ENCODE assay signal across 18 cellular contexts in genomic region chrX:47198687-47199080, GRCh38. TPM values are rescaled to one million over a fixed set of nuclear protein-coding genes. Genes with fewer than 3 reads are reported as not detected.
DNase-seq lines count a peak whose midpoint lies in the region; ATAC-seq, FAIRE-seq and TF ChIP-seq lines count a peak whose summit lies in the region.
"Had no signal": no experiment of that assay in that cellular context is flagged by ENCODE, and none has a peak within 500 bp of the region (broad histone marks: within the 10 kb centered on the region; RNA-seq: fewer than 3 reads in every experiment).

No MANE protein-coding gene starts in this region.

- FAIRE-seq in astrocyte (lab: Jason Lieb, UNC), result peak; percentile 59
- FAIRE-seq: GM12892, kidney had no signal

- peaks cover 13% of the 10 kb centered on the region for H3K79me1 ChIP-seq in mesenchymal stem cell (replicated peaks; ENCODE audit: low read length, poor library complexity, severe bottlenecking)

- H3K14ac ChIP-seq in mesenchymal stem cell (ENCODE audit: low read length in 2 of 2), result no peak overlapping the region

- no peak for DNase-seq in cardiac muscle cell (ENCODE audit: low read depth in 1 of 2, low spot score in 1 of 2)
- DNase-seq in cardiac septum (ENCODE audit: low spot score), result no peak
- no peak for DNase-seq in astrocyte (ENCODE audit: low read depth)
- no peak for DNase-seq in mesenchymal stem cell
- no peak for DNase-seq in stimulated activated naive B cell treated with anti-CD40 and anti-IgM and Interleukin-4, amounts not matched to agents 10 μg/mL and 1 μg/mL and 100 μg/mL, for 72 hours
- no peak for DNase-seq in thyroid gland
- DNase-seq: activated gamma-delta T cell treated with Interleukin-2 at 50 U/mL for 16 hours; colonic mucosa; kidney; naive thymus-derived CD4-positive, alpha-beta T cell; NCI-H2029; NCI-H446 treated with DMSO at 0.1 percent for 48 hours; NK-92 treated with Interleukin-12 subunit alpha and Interleukin-12 subunit beta, amount 100 ng/mL, for 24 hours; SK-N-SH had no signal

- H3K9ac ChIP-seq in astrocyte (ENCODE audit: low read length), result peak overlapping the region; percentile 5
- H3K9ac ChIP-seq in mesenchymal stem cell (ENCODE audit: low read length), result peak overlapping the region; percentile 61

- no peak overlapping the region for H2BK12ac ChIP-seq in mesenchymal stem cell (ENCODE audit: low read length in 2 of 2)

- H4K20me1 ChIP-seq in astrocyte (ENCODE audit: insufficient read depth, low read length), result peaks cover 89% of the 10 kb centered on the region

- ATAC-seq in stimulated activated naive B cell treated with anti-CD40 and anti-IgM and Interleukin-4, amounts not matched to agents 10 μg/mL and 1 μg/mL and 100 μg/mL, for 72 hours (replicated peaks), result no peak
- ATAC-seq in HG03378 (IDR thresholded peaks at IDR 0.05; ENCODE audit: unreplicated experiment), result no peak
- no peak for ATAC-seq in HG02642 (IDR thresholded peaks at IDR 0.05; ENCODE audit: poor library complexity, unreplicated experiment)
- ATAC-seq: naive thymus-derived CD4-positive, alpha-beta T cell had no signal

- no peak overlapping the region for H3K4ac ChIP-seq in mesenchymal stem cell (ENCODE audit: low read depth in 1 of 2, low read length in 2 of 2)

- peaks cover 51% of the 10 kb centered on the region for H3K36me3 ChIP-seq in cardiac muscle cell
- H3K36me3 ChIP-seq in astrocyte (ENCODE audit: insufficient read depth, low read length), result peaks cover 32% of the 10 kb centered on the region
- peaks cover 59 to 76% of the 10 kb centered on the region in 2 experiments for H3K36me3 ChIP-seq in mesenchymal stem cell (ENCODE audit: control insufficient read depth in 1 of 2, insufficient read depth in 2 of 2, low read depth in 1 of 2, low read length in 2 of 2)
- peaks cover 51 to 53% of the 10 kb centered on the region in 2 donors for H3K36me3 ChIP-seq in thyroid gland

- H2AFZ ChIP-seq in astrocyte (ENCODE audit: low read depth, low read length) (no peak overlapping the region), mesenchymal stem cell (ENCODE audit: low read depth, low read length) (no peak overlapping the region)

- WGBS in mesenchymal stem cell, result 86% methylated on average over 9 of the region's 15 CpGs
- WGBS in thyroid gland, 2 donors, result 84% methylated on average over 13 to 15 of the region's 15 CpGs

- H3K4me1 ChIP-seq in cardiac muscle cell (ENCODE audit: low read depth), result peaks cover 38% of the 10 kb centered on the region
- peaks cover 25% of the 10 kb centered on the region for H3K4me1 ChIP-seq in astrocyte (ENCODE audit: insufficient read depth, low read length)
- peaks cover 24% of the 10 kb centered on the region for H3K4me1 ChIP-seq in mesenchymal stem cell (ENCODE audit: control insufficient read depth, insufficient read depth, low read depth, low read length)
- H3K4me1 ChIP-seq in thyroid gland, result peaks cover 32 to 49% of the 10 kb centered on the region in 2 donors

- H3K27me3 ChIP-seq in cardiac muscle cell (no peaks in the 10 kb centered on the region), astrocyte (ENCODE audit: insufficient read depth, low read length) (no peaks in the 10 kb centered on the region), mesenchymal stem cell (ENCODE audit: control insufficient read depth in 1 of 2, insufficient read depth in 1 of 2, low read length in 2 of 2) (no peaks in the 10 kb centered on the region), thyroid gland (no peaks in the 10 kb centered on the region)
- H3K27me3 ChIP-seq: ascending aorta, colonic mucosa had no signal

- no peak overlapping the region for H2BK15ac ChIP-seq in mesenchymal stem cell (ENCODE audit: low read depth, poor library complexity, severe bottlenecking)

- TF ChIP-seq CTCF in cardiac muscle cell (IDR thresholded peaks at IDR 0.05; ENCODE audit: low read depth, low read length) (no peak), astrocyte (IDR thresholded peaks at IDR 0.05; ENCODE audit: insufficient read depth, low read depth, low read length) (no peak), thyroid gland (IDR thresholded peaks at IDR 0.05) (no peak)

- no peak overlapping the region for H2BK120ac ChIP-seq in mesenchymal stem cell (ENCODE audit: low read depth, low read length)

- H3K79me2 ChIP-seq in astrocyte (ENCODE audit: insufficient read depth, low read length), result peaks cover 82% of the 10 kb centered on the region

- TF ChIP-seq POLR2A in thyroid gland (IDR thresholded peaks at IDR 0.05), result no peak

- H3K23ac ChIP-seq in mesenchymal stem cell (ENCODE audit: low read length in 2 of 2), result no peak overlapping the region

- H3K18ac ChIP-seq in mesenchymal stem cell (ENCODE audit: low read depth in 1 of 2, low read length in 2 of 2), result no peak overlapping the region

- H3K27me3 Mint-ChIP-seq in astrocyte (ENCODE audit: low read depth, unreplicated experiment), result no peaks in the 10 kb centered on the region
- H3K27me3 Mint-ChIP-seq in stimulated activated naive B cell treated with anti-CD40 and anti-IgM and Interleukin-4, amounts not matched to agents 10 μg/mL and 1 μg/mL and 100 μg/mL, for 72 hours, result no peaks in the 10 kb centered on the region
- H3K27me3 Mint-ChIP-seq: naive thymus-derived CD4-positive, alpha-beta T cell had no signal

- H3K27ac ChIP-seq in cardiac muscle cell, result peak overlapping the region; percentile 81
- no peak overlapping the region for H3K27ac ChIP-seq in astrocyte (ENCODE audit: low read depth, low read length)
- H3K27ac ChIP-seq in mesenchymal stem cell (ENCODE audit: low read length, poor library complexity, severe bottlenecking), result peak overlapping the region; percentile 43
- no peak overlapping the region for H3K27ac ChIP-seq in thyroid gland
- H3K27ac ChIP-seq: ascending aorta, colonic mucosa had no signal

- H2AK5ac ChIP-seq in mesenchymal stem cell (ENCODE audit: low read length, severe bottlenecking), result peak overlapping the region; percentile 65

- H3K4me2 ChIP-seq in astrocyte (ENCODE audit: low read length), result peak overlapping the region; percentile 97
- H3K4me2 ChIP-seq in mesenchymal stem cell (ENCODE audit: low read length, poor library complexity, severe bottlenecking), result no peak overlapping the region
- H3K4me2 ChIP-seq: SK-N-SH had no signal

- no peak overlapping the region for H4K8ac ChIP-seq in mesenchymal stem cell (ENCODE audit: low read length)

- no peak overlapping the region for H3K4me3 ChIP-seq in cardiac muscle cell
- no peak overlapping the region for H3K4me3 ChIP-seq in astrocyte (ENCODE audit: insufficient read depth, low read depth, low read length)
- H3K4me3 ChIP-seq in mesenchymal stem cell (ENCODE audit: insufficient read depth in 1 of 2, low read depth in 1 of 2, low read length in 2 of 2), result no peak overlapping the region
- H3K4me3 ChIP-seq in thyroid gland (replicated peaks in 1 of 3), result no peak overlapping the region
- H3K4me3 ChIP-seq: colonic mucosa had no signal

- peaks cover 32% of the 10 kb centered on the region for H3K4me1 Mint-ChIP-seq in astrocyte (ENCODE audit: low read depth, unreplicated experiment)
- peaks cover 33 to 36% of the 10 kb centered on the region in 2 donors for H3K4me1 Mint-ChIP-seq in stimulated activated naive B cell treated with anti-CD40 and anti-IgM and Interleukin-4, amounts not matched to agents 10 μg/mL and 1 μg/mL and 100 μg/mL, for 72 hours

- H2BK5ac ChIP-seq in mesenchymal stem cell (ENCODE audit: low read depth, low read length, poor library complexity, severe bottlenecking), result peak overlapping the region; percentile 31

- intact Hi-C loops in cardiac septum (cut with DNase I) (loop anchor here (10.0 kb wide), 1 partner anchor 826 kb away; no protein-coding TSS in a partner anchor), thyroid gland (cut with DNase I) (no loop called here)

- no peaks in the 10 kb centered on the region for H3K9me3 ChIP-seq in cardiac muscle cell (ENCODE audit: low read depth)
- H3K9me3 ChIP-seq in astrocyte (ENCODE audit: insufficient read depth, low read depth, low read length), result no peaks in the 10 kb centered on the region
- H3K9me3 ChIP-seq in mesenchymal stem cell (ENCODE audit: control insufficient read depth, low read length), result no peaks in the 10 kb centered on the region
- H3K9me3 ChIP-seq in thyroid gland, result no peaks in the 10 kb centered on the region
- H3K9me3 ChIP-seq: ascending aorta, colonic mucosa, SK-N-SH had no signal

- H3K9me3 Mint-ChIP-seq in astrocyte (ENCODE audit: unreplicated experiment), result no peaks in the 10 kb centered on the region
- H3K9me3 Mint-ChIP-seq in stimulated activated naive B cell treated with anti-CD40 and anti-IgM and Interleukin-4, amounts not matched to agents 10 μg/mL and 1 μg/mL and 100 μg/mL, for 72 hours, result no peaks in the 10 kb centered on the region

- no peak overlapping the region for H4K91ac ChIP-seq in mesenchymal stem cell (ENCODE audit: low read length)

- no peak overlapping the region for H3K4me3 Mint-ChIP-seq in astrocyte (ENCODE audit: unreplicated experiment)
- no peak overlapping the region for H3K4me3 Mint-ChIP-seq in stimulated activated naive B cell treated with anti-CD40 and anti-IgM and Interleukin-4, amounts not matched to agents 10 μg/mL and 1 μg/mL and 100 μg/mL, for 72 hours

- H3K27ac Mint-ChIP-seq in astrocyte (ENCODE audit: unreplicated experiment), result peak overlapping the region; percentile 38
- H3K27ac Mint-ChIP-seq in stimulated activated naive B cell treated with anti-CD40 and anti-IgM and Interleukin-4, amounts not matched to agents 10 μg/mL and 1 μg/mL and 100 μg/mL, for 72 hours, result peak overlapping the region; percentile 7

- H3K36me3 Mint-ChIP-seq in astrocyte (ENCODE audit: low read depth, unreplicated experiment), result peaks cover 9% of the 10 kb centered on the region
- peaks cover 26 to 75% of the 10 kb centered on the region in 2 donors for H3K36me3 Mint-ChIP-seq in stimulated activated naive B cell treated with anti-CD40 and anti-IgM and Interleukin-4, amounts not matched to agents 10 μg/mL and 1 μg/mL and 100 μg/mL, for 72 hours

RNA-seq across cellular contexts. Expression of gene UBA1, which starts 5.1 kb away (rescaled TPM):
- total RNA-seq in cardiac muscle cell (324 and 386 TPM in 2 replicates), cardiac septum (160 TPM), astrocyte (232 and 244 TPM in 2 replicates), thyroid gland (100 to 1,000 TPM; 159 to 293 (median 201) TPM)
- 280 and 319 TPM in 2 replicates for polyA plus RNA-seq in cardiac muscle cell
- 135 TPM for polyA plus RNA-seq in mesenchymal stem cell (2013, experiment 1 of 2)
- polyA plus RNA-seq in mesenchymal stem cell (2013, experiment 2 of 2), result 128 TPM

RNA-seq across cellular contexts. Expression of gene CDK16, which starts 19.8 kb away (rescaled TPM):
- total RNA-seq in cardiac muscle cell (391 and 422 TPM in 2 replicates), cardiac septum (177 TPM), astrocyte (110 and 128 TPM in 2 replicates), thyroid gland (100 to 1,000 TPM in 2 of 4 donors, 10 to 100 TPM in 2; 76.6 to 111 (median 93.7) TPM)
- polyA plus RNA-seq in cardiac muscle cell, result 481 and 575 TPM in 2 replicates
- polyA plus RNA-seq in mesenchymal stem cell (2013, experiment 1 of 2), result 82.5 TPM
- polyA plus RNA-seq in mesenchymal stem cell (2013, experiment 2 of 2), result 79.5 TPM

RNA-seq across cellular contexts. Expression of gene USP11, which starts 34.1 kb away (rescaled TPM):
- 120 and 130 TPM in 2 replicates for total RNA-seq in cardiac muscle cell
- polyA plus RNA-seq in cardiac muscle cell, result 312 and 337 TPM in 2 replicates
- 64.9 TPM for total RNA-seq in cardiac septum
- total RNA-seq in astrocyte, result 75.7 and 80.8 TPM in 2 replicates
- 33.1 TPM for polyA plus RNA-seq in mesenchymal stem cell (2013, experiment 1 of 2)
- 33.0 TPM for polyA plus RNA-seq in mesenchymal stem cell (2013, experiment 2 of 2)
- 100 to 1,000 TPM in 1 of 4 donors, 10 to 100 TPM in 3; 61.9 to 128 (median 86.8) TPM for total RNA-seq in thyroid gland

RNA-seq across cellular contexts. Expression of gene RBM10, which starts 53.7 kb away (rescaled TPM):
- 64.7 and 70.0 TPM in 2 replicates for total RNA-seq in cardiac muscle cell
- polyA plus RNA-seq in cardiac muscle cell, result 48.7 and 52.5 TPM in 2 replicates
- 27.1 TPM for total RNA-seq in cardiac septum
- total RNA-seq in astrocyte, result 35.9 and 36.3 TPM in 2 replicates
- 23.0 TPM for polyA plus RNA-seq in mesenchymal stem cell (2013, experiment 1 of 2)
- polyA plus RNA-seq in mesenchymal stem cell (2013, experiment 2 of 2), result 22.4 TPM
- 10 to 100 TPM; 26.5 to 43.0 (median 35.2) TPM for total RNA-seq in thyroid gland

RNA-seq across cellular contexts. Expression of gene NDUFB11, which starts 54.2 kb away (rescaled TPM):
- 87.2 and 156 TPM in 2 replicates for total RNA-seq in cardiac muscle cell
- polyA plus RNA-seq in cardiac muscle cell, result 244 and 269 TPM in 2 replicates
- 109 TPM for total RNA-seq in cardiac septum
- total RNA-seq in astrocyte, result 79.4 and 86.3 TPM in 2 replicates
- 88.0 TPM for polyA plus RNA-seq in mesenchymal stem cell (2013, experiment 1 of 2)
- 88.0 TPM for polyA plus RNA-seq in mesenchymal stem cell (2013, experiment 2 of 2)
- total RNA-seq in thyroid gland, result 100 to 1,000 TPM in 3 of 4 donors, 10 to 100 TPM in 1; 68.5 to 179 (median 107) TPM

Comparison
In these comparisons a context has a peak if more than half of its experiments do, and no peak if none do; other contexts are left out.
1. H3K27ac ChIP-seq: peak in cardiac muscle cell (single experiment) and mesenchymal stem cell (single experiment); none in astrocyte (single experiment) and thyroid gland (0 of 3).